2 cellular contexts compared by ENCODE assay signal in genomic region chr11:113550179-113550578, GRCh38.
TF ChIP-seq lines count a peak whose summit lies in the region.

No MANE protein-coding gene starts in this region.

TF ChIP-seq in IMR-90, 13 proteins besides CTCF, POLR2A, EP300 and RAD21 (continued from another document):
- TF ChIP-seq ELK1 (IDR thresholded peaks at IDR 0.05; ENCODE audit: borderline replicate concordance, low read depth, low read length): no peak
- TF ChIP-seq RCOR1 (IDR thresholded peaks at IDR 0.05; ENCODE audit: insufficient replicate concordance, low read length): no peak
- TF ChIP-seq MAZ (IDR thresholded peaks at IDR 0.05; ENCODE audit: borderline replicate concordance, low read depth, low read length): no peak
- no peak for TF ChIP-seq MAFK (IDR thresholded peaks at IDR 0.05; ENCODE audit: low read depth, low read length)
- TF ChIP-seq NFE2L2 (IDR thresholded peaks at IDR 0.05; ENCODE audit: low read depth, low read length): no peak
- no peak for TF ChIP-seq USF2 (IDR thresholded peaks at IDR 0.05; ENCODE audit: low read depth, low read length)
- TF ChIP-seq CHD1 (IDR thresholded peaks at IDR 0.05; ENCODE audit: low read depth, low read length): no peak
- no peak for TF ChIP-seq SMC3 (IDR thresholded peaks at IDR 0.05; ENCODE audit: low read depth, low read length)
- TF ChIP-seq MXI1 (IDR thresholded peaks at IDR 0.05; ENCODE audit: borderline replicate concordance, low read depth, low read length): no peak
- no peak for TF ChIP-seq CEBPB (IDR thresholded peaks at IDR 0.05; ENCODE audit: low read depth, low read length)
- no peak for TF ChIP-seq BHLHE40 (IDR thresholded peaks at IDR 0.05; ENCODE audit: low read depth, low read length)

TF ChIP-seq in GM23338, 12 proteins besides CTCF, POLR2A, EP300 and RAD21:
- TF ChIP-seq REST (IDR thresholded peaks at IDR 0.05; ENCODE audit: unreplicated experiment): no peak
- TF ChIP-seq, protein P1, sequence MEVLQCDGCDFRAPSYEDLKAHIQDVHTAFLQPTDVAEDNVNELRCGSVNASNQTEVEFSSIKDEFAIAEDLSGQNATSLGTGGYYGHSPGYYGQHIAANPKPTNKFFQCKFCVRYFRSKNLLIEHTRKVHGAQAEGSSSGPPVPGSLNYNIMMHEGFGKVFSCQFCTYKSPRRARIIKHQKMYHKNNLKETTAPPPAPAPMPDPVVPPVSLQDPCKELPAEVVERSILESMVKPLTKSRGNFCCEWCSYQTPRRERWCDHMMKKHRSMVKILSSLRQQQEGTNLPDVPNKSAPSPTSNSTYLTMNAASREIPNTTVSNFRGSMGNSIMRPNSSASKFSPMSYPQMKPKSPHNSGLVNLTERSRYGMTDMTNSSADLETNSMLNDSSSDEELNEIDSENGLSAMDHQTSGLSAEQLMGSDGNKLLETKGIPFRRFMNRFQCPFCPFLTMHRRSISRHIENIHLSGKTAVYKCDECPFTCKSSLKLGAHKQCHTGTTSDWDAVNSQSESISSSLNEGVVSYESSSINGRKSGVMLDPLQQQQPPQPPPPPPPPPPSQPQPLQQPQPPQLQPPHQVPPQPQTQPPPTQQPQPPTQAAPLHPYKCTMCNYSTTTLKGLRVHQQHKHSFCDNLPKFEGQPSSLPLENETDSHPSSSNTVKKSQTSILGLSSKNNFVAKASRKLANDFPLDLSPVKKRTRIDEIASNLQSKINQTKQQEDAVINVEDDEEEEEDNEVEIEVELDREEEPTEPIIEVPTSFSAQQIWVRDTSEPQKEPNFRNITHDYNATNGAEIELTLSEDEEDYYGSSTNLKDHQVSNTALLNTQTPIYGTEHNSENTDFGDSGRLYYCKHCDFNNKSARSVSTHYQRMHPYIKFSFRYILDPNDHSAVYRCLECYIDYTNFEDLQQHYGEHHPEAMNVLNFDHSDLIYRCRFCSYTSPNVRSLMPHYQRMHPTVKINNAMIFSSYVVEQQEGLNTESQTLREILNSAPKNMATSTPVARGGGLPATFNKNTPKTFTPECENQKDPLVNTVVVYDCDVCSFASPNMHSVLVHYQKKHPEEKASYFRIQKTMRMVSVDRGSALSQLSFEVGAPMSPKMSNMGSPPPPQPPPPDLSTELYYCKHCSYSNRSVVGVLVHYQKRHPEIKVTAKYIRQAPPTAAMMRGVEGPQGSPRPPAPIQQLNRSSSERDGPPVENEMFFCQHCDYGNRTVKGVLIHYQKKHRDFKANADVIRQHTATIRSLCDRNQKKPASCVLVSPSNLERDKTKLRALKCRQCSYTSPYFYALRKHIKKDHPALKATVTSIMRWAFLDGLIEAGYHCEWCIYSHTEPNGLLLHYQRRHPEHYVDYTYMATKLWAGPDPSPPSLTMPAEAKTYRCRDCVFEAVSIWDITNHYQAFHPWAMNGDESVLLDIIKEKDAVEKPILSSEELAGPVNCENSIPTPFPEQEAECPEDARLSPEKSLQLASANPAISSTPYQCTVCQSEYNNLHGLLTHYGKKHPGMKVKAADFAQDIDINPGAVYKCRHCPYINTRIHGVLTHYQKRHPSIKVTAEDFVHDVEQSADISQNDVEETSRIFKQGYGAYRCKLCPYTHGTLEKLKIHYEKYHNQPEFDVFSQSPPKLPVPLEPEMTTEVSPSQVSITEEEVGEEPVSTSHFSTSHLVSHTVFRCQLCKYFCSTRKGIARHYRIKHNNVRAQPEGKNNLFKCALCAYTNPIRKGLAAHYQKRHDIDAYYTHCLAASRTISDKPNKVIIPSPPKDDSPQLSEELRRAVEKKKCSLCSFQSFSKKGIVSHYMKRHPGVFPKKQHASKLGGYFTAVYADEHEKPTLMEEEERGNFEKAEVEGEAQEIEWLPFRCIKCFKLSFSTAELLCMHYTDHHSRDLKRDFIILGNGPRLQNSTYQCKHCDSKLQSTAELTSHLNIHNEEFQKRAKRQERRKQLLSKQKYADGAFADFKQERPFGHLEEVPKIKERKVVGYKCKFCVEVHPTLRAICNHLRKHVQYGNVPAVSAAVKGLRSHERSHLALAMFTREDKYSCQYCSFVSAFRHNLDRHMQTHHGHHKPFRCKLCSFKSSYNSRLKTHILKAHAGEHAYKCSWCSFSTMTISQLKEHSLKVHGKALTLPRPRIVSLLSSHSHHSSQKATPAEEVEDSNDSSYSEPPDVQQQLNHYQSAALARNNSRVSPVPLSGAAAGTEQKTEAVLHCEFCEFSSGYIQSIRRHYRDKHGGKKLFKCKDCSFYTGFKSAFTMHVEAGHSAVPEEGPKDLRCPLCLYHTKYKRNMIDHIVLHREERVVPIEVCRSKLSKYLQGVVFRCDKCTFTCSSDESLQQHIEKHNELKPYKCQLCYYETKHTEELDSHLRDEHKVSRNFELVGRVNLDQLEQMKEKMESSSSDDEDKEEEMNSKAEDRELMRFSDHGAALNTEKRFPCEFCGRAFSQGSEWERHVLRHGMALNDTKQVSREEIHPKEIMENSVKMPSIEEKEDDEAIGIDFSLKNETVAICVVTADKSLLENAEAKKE (CRISPR knock-in tag; IDR thresholded peaks at IDR 0.05): no peak
- TF ChIP-seq JUNB (IDR thresholded peaks at IDR 0.05; ENCODE audit: unreplicated experiment): no peak
- no peak for TF ChIP-seq EZH2 (IDR thresholded peaks at IDR 0.05; ENCODE audit: low read depth, unreplicated experiment)
- TF ChIP-seq ZNF114 (CRISPR knock-in tag; IDR thresholded peaks at IDR 0.05): no peak
- TF ChIP-seq ETS1 (IDR thresholded peaks at IDR 0.05): no peak
- TF ChIP-seq ZNF331 (CRISPR knock-in tag; IDR thresholded peaks at IDR 0.05; ENCODE audit: low read depth): no peak
- TF ChIP-seq NANOG (IDR thresholded peaks at IDR 0.05; ENCODE audit: borderline replicate concordance): no peak
- no peak for TF ChIP-seq CREB1 (CRISPR knock-in tag; IDR thresholded peaks at IDR 0.05; ENCODE audit: low read depth)
- TF ChIP-seq EZH2phosphoT487 (IDR thresholded peaks at IDR 0.05; ENCODE audit: unreplicated experiment): no peak
- TF ChIP-seq POLR2AphosphoS5 (IDR thresholded peaks at IDR 0.05; ENCODE audit: low read depth): no peak
- TF ChIP-seq STAT1 (IDR thresholded peaks at IDR 0.05; ENCODE audit: unreplicated experiment): no peak
TF ChIP-seq in GM23338: peak in this region for 0.
